Comparison of ENCODE assay signal across 8 cellular contexts in the genomic region with DNA sequence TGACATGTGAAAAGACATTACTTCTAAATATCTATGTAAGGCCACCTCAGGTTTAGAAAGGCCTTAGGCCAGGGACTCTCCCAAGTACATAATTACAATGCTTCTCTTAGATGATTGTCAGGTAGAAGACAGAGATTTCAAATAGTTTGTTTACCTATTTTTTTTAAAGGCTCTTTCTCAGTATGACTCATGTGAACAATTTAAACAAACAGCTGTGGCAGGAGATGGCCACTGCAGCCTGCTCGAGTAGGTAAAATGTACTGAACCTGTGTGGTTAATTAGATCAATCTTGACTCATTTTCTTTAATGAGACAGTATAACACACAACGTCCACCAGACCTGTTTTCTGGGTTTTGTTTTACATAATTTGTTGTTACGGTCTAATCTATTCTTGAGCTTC. TPM values are rescaled to one million over a fixed set of nuclear protein-coding genes. Genes with fewer than 3 reads are reported as not detected.
A peak's percentile ranks its signal among the peaks of the same experiment; 100 is the strongest.
DNase-seq lines count a peak whose midpoint lies in the region; ATAC-seq and TF ChIP-seq lines count a peak whose summit lies in the region.

No MANE protein-coding gene starts in this region.

- H3K4me1 Mint-ChIP-seq in activated CD4-positive, alpha-beta memory T cell treated with anti-CD3 and anti-CD28 coated beads for 36 hours (ENCODE audit: low read depth): peaks cover 88% of the 10 kb centered on the region

- CTCF ChIA-PET in activated CD4-positive, alpha-beta memory T cell treated with anti-CD3 and anti-CD28 coated beads for 36 hours (lab: Charles Lee): interaction anchor here (1.2 to 2.5 kb wide), 5 partner anchors 10 to 88 kb away, joined by 3 to 6 read pairs (median 5); no protein-coding TSS in a partner anchor

- peaks cover 16% of the 10 kb centered on the region for H3K36me3 Mint-ChIP-seq in activated CD4-positive, alpha-beta memory T cell treated with anti-CD3 and anti-CD28 coated beads for 36 hours

- H3K36me3 ChIP-seq in ovary: no peaks in the 10 kb centered on the region
- no peaks in the 10 kb centered on the region for H3K36me3 ChIP-seq in adrenal gland (replicated peaks in 1 of 2)

- H3K27me3 Mint-ChIP-seq in activated CD4-positive, alpha-beta memory T cell treated with anti-CD3 and anti-CD28 coated beads for 36 hours: no peaks in the 10 kb centered on the region

- intact Hi-C loops in activated CD4-positive, alpha-beta memory T cell treated with anti-CD3 and anti-CD28 coated beads for 36 hours (cut with micrococcal nuclease): no loop called here
- intact Hi-C loops in ovary (cut with DNase I): no loop called here
- intact Hi-C loops in adrenal gland (cut with DNase I): no loop called here

- H3K9me3 ChIP-seq in ovary (no peaks in the 10 kb centered on the region), adrenal gland (replicated peaks in 1 of 3) (no peaks in the 10 kb centered on the region)

- peak; percentile 89 for ATAC-seq in GM18511 (IDR thresholded peaks at IDR 0.05; ENCODE audit: unreplicated experiment)
- peak; percentile 87 for ATAC-seq in GM21576 (IDR thresholded peaks at IDR 0.05; ENCODE audit: unreplicated experiment)

- no peak for TF ChIP-seq POLR2A in ovary (IDR thresholded peaks at IDR 0.05)
- TF ChIP-seq POLR2A in adrenal gland (IDR thresholded peaks at IDR 0.05): no peak

- peak overlapping the region; percentile 85 for H3K27ac Mint-ChIP-seq in activated CD4-positive, alpha-beta memory T cell treated with anti-CD3 and anti-CD28 coated beads for 36 hours

- no peaks in the 10 kb centered on the region for H3K4me1 ChIP-seq in ovary (ENCODE audit: insufficient read depth)
- peaks cover 6 to 23% of the 10 kb centered on the region in 2 donors for H3K4me1 ChIP-seq in adrenal gland (replicated peaks in 1 of 2)

- WGBS in ovary, 3 donors: 51 to 65% (median 62%) methylated on average over 3 of the region's 3 CpGs
- WGBS in adrenal gland, 4 donors: 33 to 56% (median 42%) methylated on average over 3 of the region's 3 CpGs

- H3K4me3 ChIP-seq in ovary: no peak overlapping the region
- H3K4me3 ChIP-seq in adrenal gland: no peak overlapping the region

- POLR2A ChIA-PET in activated CD4-positive, alpha-beta memory T cell treated with anti-CD3 and anti-CD28 coated beads for 36 hours (lab: Charles Lee): interaction anchor here (0.8 to 5.0 kb wide), 7 partner anchors 10 to 50 kb away, joined by 3 to 24 read pairs (median 3); partner anchors contain the start of gene LEF1

- H3K27me3 ChIP-seq in ovary (no peaks in the 10 kb centered on the region), adrenal gland (no peaks in the 10 kb centered on the region)

- H3K4me3 Mint-ChIP-seq in activated CD4-positive, alpha-beta memory T cell treated with anti-CD3 and anti-CD28 coated beads for 36 hours: peak overlapping the region; percentile 20

- DNase-seq in HT1080 (ENCODE audit: low read depth): peak; percentile 32
- DNase-seq in activated CD4-positive, alpha-beta memory T cell treated with anti-CD3 and anti-CD28 coated beads for 36 hours: peak; percentile 47
- no peak for DNase-seq in DMS114 treated with DMSO at 0.1 percent for 48 hours (lab: John Stamatoyannopoulos, UW; ENCODE audit: unreplicated experiment)
- no peak for DNase-seq in ovary
- DNase-seq in adrenal gland: no peak
- DNase-seq in GDM1 (lab: John Stamatoyannopoulos, UW): no peak

- TF ChIP-seq CTCF in ovary (IDR thresholded peaks at IDR 0.05) (no peak), adrenal gland (IDR thresholded peaks at IDR 0.05) (peak in 1 of 6 experiments; percentile 10)

- H3K27ac ChIP-seq in ovary: no peak overlapping the region
- no peak overlapping the region for H3K27ac ChIP-seq in adrenal gland

- H3K9me3 Mint-ChIP-seq in activated CD4-positive, alpha-beta memory T cell treated with anti-CD3 and anti-CD28 coated beads for 36 hours: no peaks in the 10 kb centered on the region

- no peak for TF ChIP-seq EP300 in ovary (IDR thresholded peaks at IDR 0.05)

RNA-seq across cellular contexts. Expression of gene LEF1, which starts 50.2 kb away (rescaled TPM):
- total RNA-seq in HT1080 (2014; rRNA removed; shearing (Covaris generic)): 24.9 and 27.7 TPM in 2 replicates
- polyA plus RNA-seq in HT1080 (2015; cell fraction: cytosol; rRNA removed): 18.0 and 25.5 TPM in 2 replicates
- polyA plus RNA-seq in HT1080 (2015; cell fraction: nucleus; rRNA removed): 17.5 and 20.1 TPM in 2 replicates
- 100 to 1,000 TPM; 111 to 122 TPM for total RNA-seq in activated CD4-positive, alpha-beta memory T cell treated with anti-CD3 and anti-CD28 coated beads for 36 hours
- total RNA-seq in ovary: 10 to 100 TPM in 1 of 7 donors, 1 to 10 TPM in 6; 1.8 to 30.1 (median 6.0) TPM
- polyA plus RNA-seq in ovary: 10 to 100 TPM in 1 of 2 donors, 1 to 10 TPM in 1; 5.0 to 18.3 TPM
- total RNA-seq in adrenal gland: 10 to 100 TPM in 7 of 8 donors, 1 to 10 TPM in 1; 6.1 to 78.2 (median 33.7) TPM
- polyA plus RNA-seq in adrenal gland: 10 to 100 TPM; 24.9 to 70.8 (median 53.4) TPM

Comparison
In these comparisons a context has a peak if more than half of its experiments do, and no peak if none do; other contexts are left out.
1. DNase-seq: peak in HT1080 (single experiment) and activated CD4-positive, alpha-beta memory T cell treated with anti-CD3 and anti-CD28 coated beads for 36 hours (single experiment); none in DMS114 treated with DMSO at 0.1 percent for 48 hours (single experiment), ovary (0 of 5), adrenal gland (0 of 7) and GDM1 (single experiment).